In the genomic region with DNA sequence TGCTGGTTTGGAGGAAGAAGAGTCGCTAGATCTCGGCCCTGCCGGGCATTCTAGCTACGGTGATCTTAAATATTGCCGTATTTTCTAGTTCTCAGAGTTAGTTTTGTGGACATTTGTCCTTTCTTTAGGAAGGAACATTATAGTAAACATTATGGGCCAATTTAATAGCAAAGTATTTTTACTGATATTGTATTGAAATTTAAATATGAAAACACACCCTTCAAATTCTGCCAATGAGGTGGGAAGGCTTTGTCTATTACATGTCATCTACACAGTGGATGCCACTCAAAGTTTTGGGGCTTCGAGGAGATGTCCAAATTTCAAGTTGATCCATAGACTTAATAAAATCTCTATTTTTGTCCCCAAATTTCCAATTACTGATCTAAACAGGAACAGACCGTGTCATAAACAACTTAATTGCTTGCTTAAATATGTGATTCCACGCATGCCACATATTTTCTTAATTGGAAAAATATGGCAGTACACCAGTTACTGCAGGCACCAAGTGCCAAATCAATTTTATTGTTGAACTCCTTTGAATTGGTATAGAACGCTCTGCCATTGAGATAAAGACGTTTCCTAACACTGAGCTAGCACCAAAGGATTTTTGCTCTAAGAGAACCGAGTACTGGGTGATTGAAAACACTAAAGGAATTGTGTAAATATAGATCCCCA, we compare ENCODE assay signal across 10 cellular contexts. TPM values are rescaled to one million over a fixed set of nuclear protein-coding genes. Genes with fewer than 3 reads are reported as not detected.
A peak's percentile ranks its signal among the peaks of the same experiment; 100 is the strongest.
DNase-seq lines count a peak whose midpoint lies in the region; ATAC-seq and TF ChIP-seq lines count a peak whose summit lies in the region.
"Had no signal": no experiment of that assay in that cellular context is flagged by ENCODE, and none has a peak within 500 bp of the region (broad histone marks: within the 10 kb centered on the region; RNA-seq: fewer than 3 reads in every experiment).

No MANE protein-coding gene starts in this region.

- no peak overlapping the region for H3K4me3 ChIP-seq in CD8-positive, alpha-beta T cell (ENCODE audit: low read depth, low read length)
- H3K4me3 ChIP-seq in HUES6 (ENCODE audit: low read depth, low read length) (peak overlapping the region; percentile 61), neural cell (ENCODE audit: low read length) (no peak overlapping the region), right lobe of liver (no peak overlapping the region), psoas muscle (no peak overlapping the region)

- peaks cover 35% of the 10 kb centered on the region for H3K4me1 ChIP-seq in CD8-positive, alpha-beta T cell (ENCODE audit: insufficient read depth, low read length)
- H3K4me1 ChIP-seq in HUES6 (ENCODE audit: control insufficient read depth, insufficient read depth, low read length) (peaks cover 23% of the 10 kb centered on the region), right lobe of liver (peaks cover 0 to 24% (median 0%) of the 10 kb centered on the region in 4 donors), psoas muscle (peaks cover 7% of the 10 kb centered on the region)

- H3K9me2 ChIP-seq in neural cell (ENCODE audit: insufficient read depth, low read length), result no peaks in the 10 kb centered on the region

- CTCF ChIA-PET in CD8-positive, alpha-beta T cell (lab: Charles Lee), result no interaction called here

- H3K27me3 Mint-ChIP-seq in CD8-positive, alpha-beta T cell (ENCODE audit: low read depth), result peaks cover 84% of the 10 kb centered on the region
- H3K27me3 Mint-ChIP-seq in brain, result peaks cover 100% of the 10 kb centered on the region

- H3K27me3 ChIP-seq in CD8-positive, alpha-beta T cell (ENCODE audit: insufficient read depth, low read length), result peaks cover 93% of the 10 kb centered on the region
- H3K27me3 ChIP-seq in HUES6 (ENCODE audit: control insufficient read depth, insufficient read depth, low read length) (peaks cover 100% of the 10 kb centered on the region), neural cell (ENCODE audit: insufficient read depth, low read depth, low read length) (peaks cover 99% of the 10 kb centered on the region), right lobe of liver (peaks cover 18 to 61% of the 10 kb centered on the region in 2 donors), psoas muscle (ENCODE audit: insufficient read depth in 3 of 3, low read length in 2 of 3) (peaks cover 13 to 96% (median 45%) of the 10 kb centered on the region in 3 donors)

- in situ Hi-C loops in G401 (cut with HindIII; ENCODE audit: low sequenced_read_pairs), result no loop called here

- TF ChIP-seq EP300 in neural cell (conservative IDR thresholded peaks at IDR 0.05; ENCODE audit: poor library complexity, severe bottlenecking), result no peak

- H3K36me3 ChIP-seq in CD8-positive, alpha-beta T cell (ENCODE audit: insufficient read depth, low read length), result no peaks in the 10 kb centered on the region
- H3K36me3 ChIP-seq in HUES6 (ENCODE audit: control insufficient read depth, insufficient read depth, low read length), result no peaks in the 10 kb centered on the region
- no peaks in the 10 kb centered on the region for H3K36me3 ChIP-seq in neural cell (ENCODE audit: insufficient read depth, low read length)
- H3K36me3 ChIP-seq in right lobe of liver, result no peaks in the 10 kb centered on the region
- no peaks in the 10 kb centered on the region for H3K36me3 ChIP-seq in psoas muscle (ENCODE audit: insufficient read depth in 1 of 2, low read depth in 1 of 2)
- H3K36me3 ChIP-seq: gastroesophageal sphincter had no signal

- no peak overlapping the region for H2AFZ ChIP-seq in neural cell (ENCODE audit: low read depth, low read length)

- no peak for TF ChIP-seq CTCF in CD8-positive, alpha-beta T cell (IDR thresholded peaks at IDR 0.05)
- no peak for TF ChIP-seq CTCF in brain (conservative IDR thresholded peaks at IDR 0.05)
- no peak for TF ChIP-seq CTCF in neural cell (IDR thresholded peaks at IDR 0.05; ENCODE audit: poor library complexity, severe bottlenecking)
- no peak for TF ChIP-seq CTCF in right lobe of liver (IDR thresholded peaks at IDR 0.05)
- TF ChIP-seq CTCF in psoas muscle (IDR thresholded peaks at IDR 0.05), result no peak

- H3K27ac ChIP-seq in CD8-positive, alpha-beta T cell (ENCODE audit: low read depth, low read length), result no peak overlapping the region
- H3K27ac ChIP-seq in HUES6 (ENCODE audit: low read depth, low read length) (no peak overlapping the region), neural cell (ENCODE audit: low read length) (no peak overlapping the region), right lobe of liver (no peak overlapping the region), psoas muscle (no peak overlapping the region)
- H3K27ac ChIP-seq: VCaP had no signal

- H3F3A ChIP-seq in neural cell (ENCODE audit: insufficient read depth, low read length, poor library complexity, severe bottlenecking), result no peaks in the 10 kb centered on the region

- TF ChIP-seq POLR2A in right lobe of liver (IDR thresholded peaks at IDR 0.05), result no peak

- no peak overlapping the region for H3K27ac Mint-ChIP-seq in CD8-positive, alpha-beta T cell
- peak overlapping the region in 3 of 5 experiments; percentile 24 to 93 (median 89) for H3K27ac Mint-ChIP-seq in brain

- intact Hi-C loops in CD8-positive, alpha-beta T cell (cut with DNase I, micrococcal nuclease), result loop anchor here (5.0 to 10.0 kb wide), 3 partner anchors 560 to 1430 kb away; a partner anchor contains a TSS
- intact Hi-C loops in right lobe of liver (cut with DNase I), result no loop called here
- intact Hi-C loops in posterior vena cava (cut with DNase I), result no loop called here
- intact Hi-C loops in psoas muscle (cut with DNase I), result loop anchor here in 1 of 2 donors (10.0 kb wide), 1 partner anchor 490 kb away; no protein-coding TSS in a partner anchor

- H3K36me3 Mint-ChIP-seq in CD8-positive, alpha-beta T cell, result no peaks in the 10 kb centered on the region
- no peaks in the 10 kb centered on the region for H3K36me3 Mint-ChIP-seq in brain

- no peak for ATAC-seq in CD8-positive, alpha-beta T cell
- ATAC-seq in right lobe of liver (no peak), psoas muscle (no peak)

- no peaks in the 10 kb centered on the region for H4K20me1 ChIP-seq in neural cell (ENCODE audit: insufficient read depth)

- H3K9me3 ChIP-seq in CD8-positive, alpha-beta T cell (ENCODE audit: low read length), result no peaks in the 10 kb centered on the region
- H3K9me3 ChIP-seq in HUES6 (ENCODE audit: control insufficient read depth, insufficient read depth, low read depth, low read length) (no peaks in the 10 kb centered on the region), neural cell (ENCODE audit: low read length) (no peaks in the 10 kb centered on the region), right lobe of liver (no peaks in the 10 kb centered on the region), psoas muscle (no peaks in the 10 kb centered on the region)
- H3K9me3 ChIP-seq: gastroesophageal sphincter had no signal

- H3K4me3 Mint-ChIP-seq in CD8-positive, alpha-beta T cell, result peak overlapping the region; percentile 13
- H3K4me3 Mint-ChIP-seq in brain, result peak overlapping the region; percentile 57 to 93 (median 82)

- H3K9ac ChIP-seq in HUES6 (ENCODE audit: low read length) (no peak overlapping the region), neural cell (ENCODE audit: low read length) (no peak overlapping the region)

- 11% methylated on average over 11 of the region's 11 CpGs for WGBS in right lobe of liver (ENCODE audit: insufficient coverage, low coverage, low lambda C conversion rate, missing lambda C conversion rate)
- WGBS in psoas muscle, 3 donors, result 44 to 48% (median 46%) methylated on average over 11 of the region's 11 CpGs

- no peak for TF ChIP-seq RAD21 in neural cell (conservative IDR thresholded peaks at IDR 0.05)

- POLR2A ChIA-PET in CD8-positive, alpha-beta T cell (lab: Charles Lee), result no interaction called here

- H3K4me2 ChIP-seq in neural cell (ENCODE audit: low read length), result no peak overlapping the region

- no peaks in the 10 kb centered on the region for H3K79me2 ChIP-seq in neural cell (replicated peaks; ENCODE audit: insufficient read depth, low read length)

- H3K4me1 Mint-ChIP-seq in CD8-positive, alpha-beta T cell (ENCODE audit: low read depth), result peaks cover 37% of the 10 kb centered on the region
- H3K4me1 Mint-ChIP-seq in brain, result peaks cover 51% of the 10 kb centered on the region

- no peak for DNase-seq in CD8-positive, alpha-beta T cell
- no peak for DNase-seq in G401 (ENCODE audit: low spot score)
- no peak for DNase-seq in right lobe of liver
- no peak for DNase-seq in posterior vena cava (ENCODE audit: low spot score)
- DNase-seq in psoas muscle, result no peak

- no peaks in the 10 kb centered on the region for H3K9me3 Mint-ChIP-seq in CD8-positive, alpha-beta T cell
- peaks cover 0 to 11% (median 5%) of the 10 kb centered on the region in 5 experiments for H3K9me3 Mint-ChIP-seq in brain

TF ChIP-seq in neural cell, 6 proteins besides CTCF, POLR2A, EP300 and RAD21:
- TF ChIP-seq POLR2AphosphoS5 (IDR thresholded peaks at IDR 0.05), result no peak
- peak; percentile 30 for TF ChIP-seq EZH2 (IDR thresholded peaks at IDR 0.05; ENCODE audit: borderline replicate concordance, insufficient read depth, low read length, poor library complexity, severe bottlenecking)
- no peak for TF ChIP-seq TAF1 (IDR thresholded peaks at IDR 0.05; ENCODE audit: low read depth)

RNA-seq across cellular contexts. Expression of a gene that starts 1.7 kb away (rescaled TPM):
- not detected for total RNA-seq in CD8-positive, alpha-beta T cell
- polyA plus RNA-seq in brain (ENCODE audit: insufficient read depth, low read depth, low replicate concordance) (4.9 TPM), neural cell (not detected in 2 replicates), psoas muscle (under 1 TPM; 0.22 to 0.34 (median 0.30) TPM)
- not detected in 2 replicates for polyA minus RNA-seq in neural cell
- 13.9 and 16.9 TPM in 2 replicates for total RNA-seq in G401 (2014; rRNA removed; shearing (Covaris generic))
- total RNA-seq in right lobe of liver (under 1 TPM in 1 of 6 experiments, not detected in 5; 0.12 TPM), posterior vena cava (1 to 10 TPM; 1.6 to 3.4 TPM), psoas muscle (under 1 TPM in 3 of 4 donors, not detected in 1; 0.13 to 0.24 (median 0.20) TPM)

RNA-seq across cellular contexts. Expression of a gene that starts 5.4 kb away (rescaled TPM):
- total RNA-seq in CD8-positive, alpha-beta T cell, result 10 to 100 TPM; 21.8 to 25.0 TPM
- 26.7 TPM for polyA plus RNA-seq in brain (ENCODE audit: insufficient read depth, low read depth, low replicate concordance)
- polyA plus RNA-seq in neural cell, result 22.6 and 28.1 TPM in 2 replicates
- 57.5 and 69.6 TPM in 2 replicates for polyA minus RNA-seq in neural cell
- 34.1 and 41.9 TPM in 2 replicates for total RNA-seq in G401 (2014; rRNA removed; shearing (Covaris generic))
- total RNA-seq in right lobe of liver, result 10 to 100 TPM; 10.8 to 22.1 (median 11.7) TPM
- total RNA-seq in posterior vena cava, result 10 to 100 TPM; 37.4 to 41.0 TPM
- 10 to 100 TPM; 16.1 to 26.3 (median 19.4) TPM for total RNA-seq in psoas muscle
- polyA plus RNA-seq in psoas muscle, result 10 to 100 TPM; 12.9 to 27.2 (median 19.8) TPM

Comparison
In these comparisons a context has a peak if more than half of its experiments do, and no peak if none do; other contexts are left out.
1. intact Hi-C loops: an anchor here in CD8-positive, alpha-beta T cell (5.0 to 10.0 kb wide); none called in right lobe of liver and posterior vena cava.